ENCODE assay signal across 11 cellular contexts in the genomic region with DNA sequence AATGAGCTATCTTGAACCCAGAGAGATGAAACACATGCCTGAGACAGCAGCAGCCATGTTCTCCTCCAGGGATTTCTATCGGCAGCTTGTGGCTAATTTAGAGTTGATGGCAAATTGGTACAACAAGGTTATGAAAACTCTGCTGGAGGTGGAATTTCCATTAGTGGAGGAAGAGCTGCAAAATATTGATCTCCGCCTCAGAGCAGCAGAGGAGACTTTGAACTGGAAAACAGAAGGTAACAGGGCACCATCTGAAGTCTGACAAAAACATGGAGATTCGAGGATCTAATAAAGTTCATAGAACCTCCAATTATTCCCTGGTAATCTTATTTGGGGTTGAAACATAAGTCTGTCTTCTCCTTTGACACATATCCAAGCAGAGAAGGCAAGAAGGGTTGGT. TPM values are rescaled to one million over a fixed set of nuclear protein-coding genes. Genes with fewer than 3 reads are reported as not detected.
"Had no signal": no experiment of that assay in that cellular context is flagged by ENCODE, and none has a peak within 500 bp of the region (broad histone marks: within the 10 kb centered on the region; RNA-seq: fewer than 3 reads in every experiment).

No MANE protein-coding gene starts in this region.

- ATAC-seq: HCT116, K562 had no signal

- H3K27ac ChIP-seq: GM23248, HL-60 had no signal

- H3K4me1 ChIP-seq: HAP-1 had no signal

- H3K4me3 ChIP-seq: GM23248, HAP-1, K562 had no signal

- H3K27ac Mint-ChIP-seq: HFFc6 had no signal

- H3K36me3 ChIP-seq: HAP-1 had no signal

- H3K4me3 Mint-ChIP-seq: HFFc6 had no signal

- DNase-seq: GM23248, GOT3, H7, HFFc6, IMR-90, KG1 had no signal

- H3K9me3 ChIP-seq: HAP-1 had no signal

RNA-seq across cellular contexts. Expression of gene DNAH9, which starts 52.8 kb away (rescaled TPM):
- total RNA-seq: GM23248, HFFc6, HT1080, IMR-90, K562 had no signal
